8 cellular contexts compared by ENCODE assay signal in the genomic region with DNA sequence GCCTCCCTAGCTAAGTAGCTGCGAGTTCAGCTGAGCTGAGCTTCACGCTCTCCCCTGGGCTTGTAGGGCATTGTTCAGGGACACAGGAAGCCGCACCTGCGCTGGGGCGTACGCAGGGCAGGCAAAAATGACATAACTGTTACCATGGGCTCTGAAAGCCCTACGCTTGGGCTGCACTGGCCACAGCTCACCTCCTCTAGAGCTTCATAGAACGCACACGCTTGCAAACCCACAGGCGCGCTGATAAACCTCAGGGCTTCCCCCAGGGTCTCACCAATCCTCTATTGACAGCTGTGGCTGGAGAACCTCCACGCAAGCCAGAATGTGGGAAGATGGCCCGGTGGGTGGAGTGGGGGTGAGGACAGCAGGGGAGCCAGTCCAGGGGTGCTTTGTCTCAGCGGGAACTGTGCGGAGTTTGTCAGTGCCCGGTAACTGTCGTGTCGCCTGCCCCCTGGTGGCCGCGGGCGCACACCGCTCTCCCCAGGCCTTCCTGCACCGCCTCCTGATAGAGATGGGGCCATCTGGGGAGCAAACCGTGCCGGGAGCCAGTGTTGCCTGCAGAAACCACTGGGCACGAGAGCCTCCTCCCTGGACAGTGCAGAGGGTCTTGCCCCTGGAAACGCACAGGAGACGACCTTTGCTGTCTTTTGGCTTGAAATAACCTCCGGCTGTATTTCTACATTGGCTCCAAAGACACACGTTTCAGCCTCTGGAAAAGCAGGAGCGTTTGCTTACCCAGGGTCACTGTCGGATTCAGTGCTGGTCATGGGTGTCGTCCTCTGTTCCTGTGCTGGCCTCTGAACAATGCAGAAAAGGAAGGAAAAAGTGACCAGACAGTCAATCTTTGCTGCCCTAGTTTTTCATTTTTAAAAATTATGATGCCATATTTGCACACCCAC. TPM values are rescaled to one million over a fixed set of nuclear protein-coding genes. Genes with fewer than 3 reads are reported as not detected.
DNase-seq lines count a peak whose midpoint lies in the region; ATAC-seq and TF ChIP-seq lines count a peak whose summit lies in the region.

No MANE protein-coding gene starts in this region.

- H3K79me2 ChIP-seq in ACC112 (ENCODE audit: control insufficient read depth, insufficient read depth, low read length, unreplicated experiment): no peaks in the 10 kb centered on the region

- peak overlapping the region; percentile 74 for H2AFZ ChIP-seq in ACC112 (ENCODE audit: low read length, unreplicated experiment)

- H3K27me3 Mint-ChIP-seq in nephron (ENCODE audit: low read depth): peaks cover 36% of the 10 kb centered on the region

- H3K4me1 Mint-ChIP-seq in nephron: no peaks in the 10 kb centered on the region

- 0 out of 2 replicates have a peak overlapping the region, but pooled peaks have one; percentile 31 for H3K4me3 ChIP-seq in ACC112 (ENCODE audit: low read depth, low read length)

- H3K4me3 Mint-ChIP-seq in nephron: no peak overlapping the region

- TF ChIP-seq CTCF in nephron (IDR thresholded peaks at IDR 0.05; ENCODE audit: unreplicated experiment in 3 of 3): peak; percentile 83 to 91 (median 91)

- no peaks in the 10 kb centered on the region for H3K36me3 Mint-ChIP-seq in nephron (ENCODE audit: low read depth)

- H3K27ac ChIP-seq in ACC112 (ENCODE audit: low read depth, low read length): no peak overlapping the region

- no peaks in the 10 kb centered on the region for H3K27me3 ChIP-seq in ACC112 (ENCODE audit: insufficient read depth, low read length)

- H3K4me1 ChIP-seq in ACC112 (ENCODE audit: control insufficient read depth, insufficient read depth, low read length, unreplicated experiment): peaks cover 24% of the 10 kb centered on the region

- peak; percentile 91 for ATAC-seq in GM18511 (IDR thresholded peaks at IDR 0.05; ENCODE audit: unreplicated experiment)
- ATAC-seq in HG03342 (IDR thresholded peaks at IDR 0.05; ENCODE audit: unreplicated experiment): peak; percentile 80
- ATAC-seq in esophagus mucosa: peak; percentile 94
- ATAC-seq in stimulated activated naive CD8-positive, alpha-beta T cell treated with anti-CD3 and anti-CD28 coated beads, Interleukin-15, Interleukin-2, amounts not matched to agents 100 U/mL and 50 U/mL, for 24 hours: peak; percentile 91

- no peaks in the 10 kb centered on the region for H3K36me3 ChIP-seq in ACC112 (ENCODE audit: insufficient read depth, low read length)

- DNase-seq in NOMO-1 (lab: John Stamatoyannopoulos, UW; ENCODE audit: unreplicated experiment in 2 of 2): peak; percentile 26 to 32
- peak; percentile 61 for DNase-seq in activated CD8-positive, alpha-beta memory T cell treated with anti-CD3 and anti-CD28 coated beads, Interleukin-2, amount 50 U/mL, for 4 hours
- peak; percentile 83 for DNase-seq in stimulated activated naive CD8-positive, alpha-beta T cell treated with anti-CD3 and anti-CD28 coated beads, Interleukin-15, Interleukin-2, amounts not matched to agents 100 U/mL and 50 U/mL, for 24 hours

- H3K9me3 Mint-ChIP-seq in nephron: no peaks in the 10 kb centered on the region

- H3K27ac Mint-ChIP-seq in nephron: no peak overlapping the region

RNA-seq across cellular contexts. Expression of a gene that starts 17.0 kb away (rescaled TPM):
- 0.80 TPM for total RNA-seq in esophagus mucosa

Comparison
In these comparisons a context has a peak if more than half of its experiments do, and no peak if none do; other contexts are left out.
1. DNase-seq: peak in every context shown above with its lines; median percentile 83 in stimulated activated naive CD8-positive, alpha-beta T cell treated with anti-CD3 and anti-CD28 coated beads, Interleukin-15, Interleukin-2, amounts not matched to agents 100 U/mL and 50 U/mL, for 24 hours; 61 in activated CD8-positive, alpha-beta memory T cell treated with anti-CD3 and anti-CD28 coated beads, Interleukin-2, amount 50 U/mL, for 4 hours; 29 in NOMO-1.